Comparison of ENCODE assay signal across 9 cellular contexts in the genomic region with DNA sequence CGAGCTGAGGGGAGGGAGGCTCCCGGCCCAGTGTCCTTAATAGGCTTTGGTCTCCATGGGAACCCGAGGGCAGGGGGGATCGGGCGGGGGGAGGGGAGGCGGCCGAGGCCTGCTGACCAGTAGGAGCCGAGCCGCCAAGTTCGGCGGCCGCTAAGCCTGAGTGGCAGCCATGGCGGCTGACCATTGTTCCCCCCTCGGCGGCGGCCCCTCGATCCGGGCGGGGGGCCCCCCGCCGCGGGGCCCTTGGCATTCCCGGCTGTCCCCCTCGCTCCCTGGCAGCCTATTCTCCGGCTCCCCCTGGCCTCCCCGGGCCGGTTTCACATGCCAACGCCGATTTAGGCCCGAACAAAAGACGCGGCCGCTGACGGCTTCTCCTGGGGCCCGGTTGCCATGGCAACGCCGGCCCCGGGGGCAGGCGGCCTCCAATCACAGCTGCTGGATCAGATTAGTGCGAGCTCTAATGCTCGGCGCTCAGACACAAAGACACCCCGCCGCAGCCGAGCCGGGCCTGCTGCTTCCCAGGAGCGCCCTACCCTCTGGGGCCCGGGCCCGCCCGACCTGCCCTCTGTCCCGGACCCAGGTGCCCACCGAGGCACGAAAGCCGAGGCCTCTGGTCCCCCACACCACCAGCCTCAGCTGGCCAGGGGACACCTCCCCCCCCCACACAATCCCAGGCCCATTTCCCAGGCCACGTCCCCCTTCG. TPM values are rescaled to one million over a fixed set of nuclear protein-coding genes. Genes with fewer than 3 reads are reported as not detected.
DNase-seq lines count a peak whose midpoint lies in the region; TF ChIP-seq lines count a peak whose summit lies in the region.
"Had no signal": no experiment of that assay in that cellular context is flagged by ENCODE, and none has a peak within 500 bp of the region (broad histone marks: within the 10 kb centered on the region; RNA-seq: fewer than 3 reads in every experiment).

No MANE protein-coding gene starts in this region.

- H2AFZ ChIP-seq in fibroblast of lung (ENCODE audit: low read length) = peak overlapping the region; percentile 49

- H3K4me1 ChIP-seq in breast epithelium (no peaks in the 10 kb centered on the region), fibroblast of lung (ENCODE audit: control insufficient read depth, extremely low read depth, insufficient read depth, low read length) (no peaks in the 10 kb centered on the region)

- peak overlapping the region; percentile 36 to 63 (median 40) for H3K4me3 ChIP-seq in breast epithelium
- H3K4me3 ChIP-seq in fibroblast of lung (replicated peaks in 1 of 4; ENCODE audit: control extremely low read depth in 1 of 4, insufficient read depth in 1 of 4, low read depth in 3 of 4, low read length in 4 of 4) = peak overlapping the region in 3 of 4 experiments; percentile 10 to 44 (median 16)

- H3K36me3 Mint-ChIP-seq in MCF 10A (ENCODE audit: insufficient read depth, unreplicated experiment) = no peaks in the 10 kb centered on the region
- peaks cover 62% of the 10 kb centered on the region for H3K36me3 Mint-ChIP-seq in nephron progenitor cell (ENCODE audit: low read depth)

- H3K27me3 Mint-ChIP-seq in MCF 10A (ENCODE audit: insufficient read depth, unreplicated experiment) = peaks cover 8% of the 10 kb centered on the region
- no peaks in the 10 kb centered on the region for H3K27me3 Mint-ChIP-seq in nephron progenitor cell (ENCODE audit: low read depth, poor library complexity)

- H3K27me3 ChIP-seq in breast epithelium (no peaks in the 10 kb centered on the region), fibroblast of lung (ENCODE audit: control insufficient read depth, insufficient read depth, low read length) (peaks cover 7% of the 10 kb centered on the region)

- intact Hi-C loops in breast epithelium (cut with DNase I; ENCODE audit: low total_unique reads) (no loop called here), MCF 10A (cut with micrococcal nuclease) (no loop called here)

- no peaks in the 10 kb centered on the region for H4K20me1 ChIP-seq in fibroblast of lung (ENCODE audit: control insufficient read depth, extremely low read depth, insufficient read depth, low read length)

- TF ChIP-seq CTCF in breast epithelium (IDR thresholded peaks at IDR 0.05) (no peak), MCF 10A (IDR thresholded peaks at IDR 0.05; ENCODE audit: unreplicated experiment) (no peak), fibroblast of lung (conservative IDR thresholded peaks at IDR 0.05 in 1 of 2, IDR thresholded peaks at IDR 0.05 in 1 of 2; ENCODE audit: low read depth in 1 of 2, low read length in 2 of 2) (no peak), nephron progenitor cell (IDR thresholded peaks at IDR 0.05) (no peak)

- CTCF ChIA-PET in MCF 10A (lab: Yijun Ruan, JAX) = interaction anchor here (0.6 to 0.8 kb wide), 3 partner anchors 64 to 142 kb away, joined by 3 to 4 read pairs (median 3); no protein-coding TSS in a partner anchor

- H3K9me3 Mint-ChIP-seq in MCF 10A (ENCODE audit: unreplicated experiment) (no peaks in the 10 kb centered on the region), nephron progenitor cell (no peaks in the 10 kb centered on the region)
- H3K9me3 Mint-ChIP-seq: T-helper 1 cell treated with Interleukin-12 subunit alpha and Interleukin-12 subunit beta and Interleukin-4 antibody, amounts not matched to agents 30 μg/mL and 1 μg/mL, for 36 hours had no signal

- no peak overlapping the region for H3K4me3 Mint-ChIP-seq in MCF 10A (ENCODE audit: unreplicated experiment)
- H3K4me3 Mint-ChIP-seq in nephron progenitor cell = peak overlapping the region; percentile 75
- H3K4me3 Mint-ChIP-seq: T-helper 1 cell treated with Interleukin-12 subunit alpha and Interleukin-12 subunit beta and Interleukin-4 antibody, amounts not matched to agents 30 μg/mL and 1 μg/mL, for 36 hours had no signal

- H3K4me1 Mint-ChIP-seq in MCF 10A (ENCODE audit: insufficient read depth, unreplicated experiment) (no peaks in the 10 kb centered on the region), nephron progenitor cell (peaks cover 93% of the 10 kb centered on the region)

- H3K36me3 ChIP-seq in breast epithelium (no peaks in the 10 kb centered on the region), fibroblast of lung (ENCODE audit: control insufficient read depth, insufficient read depth, low read length) (no peaks in the 10 kb centered on the region)

- BruUV-seq in MCF 10A (replicated peaks; lab: Mats Ljungman, UMichigan) = no TSS peak

- H3K27ac ChIP-seq in breast epithelium = no peak overlapping the region
- H3K27ac ChIP-seq in fibroblast of lung (ENCODE audit: insufficient read depth, low read length) = no peak overlapping the region

- DNase-seq in breast epithelium (ENCODE audit: low spot score in 2 of 2) = no peak
- DNase-seq in MCF 10A (ENCODE audit: unreplicated experiment) = no peak
- peak; percentile 41 for DNase-seq in SHP77 treated with DMSO at 0.1 percent for 48 hours (lab: John Stamatoyannopoulos, UW)
- DNase-seq in fibroblast of lung (ENCODE audit: low read depth in 2 of 2) = peak; percentile 74 to 85
- DNase-seq in nephron progenitor cell = peak; percentile 86
- no peak for DNase-seq in 8988T
- no peak for DNase-seq in MV-4-11 (lab: John Stamatoyannopoulos, UW)
- no peak for DNase-seq in T1000 (lab: John Stamatoyannopoulos, UW)

- H3K79me2 ChIP-seq in fibroblast of lung (ENCODE audit: control insufficient read depth, insufficient read depth, low read length) = no peaks in the 10 kb centered on the region

- peak overlapping the region; percentile 59 for H3K9ac ChIP-seq in fibroblast of lung (ENCODE audit: insufficient read depth, low read length)

- H3K27ac Mint-ChIP-seq in MCF 10A (ENCODE audit: low read depth, unreplicated experiment) (no peak overlapping the region), nephron progenitor cell (peak overlapping the region; percentile 99)
- H3K27ac Mint-ChIP-seq: T-helper 1 cell treated with Interleukin-12 subunit alpha and Interleukin-12 subunit beta and Interleukin-4 antibody, amounts not matched to agents 30 μg/mL and 1 μg/mL, for 36 hours had no signal

- no peak for TF ChIP-seq POLR2A in breast epithelium (IDR thresholded peaks at IDR 0.05)

- peak overlapping the region; percentile 51 for H3K4me2 ChIP-seq in fibroblast of lung (ENCODE audit: extremely low read depth, insufficient read depth, low read length)

- H3K9me3 ChIP-seq in breast epithelium (no peaks in the 10 kb centered on the region), fibroblast of lung (ENCODE audit: control insufficient read depth, insufficient read depth, low read depth, low read length) (no peaks in the 10 kb centered on the region)

- POLR2A ChIA-PET in MCF 10A (lab: Yijun Ruan, JAX) = no interaction called here

RNA-seq across cellular contexts. Expression of a gene that starts 7.3 kb away (rescaled TPM):
- total RNA-seq in breast epithelium = 1 to 10 TPM in 1 of 3 donors, under 1 TPM in 1, not detected in 1; 0.59 to 2.0 TPM
- not detected in 2 replicates for total RNA-seq in MCF 10A (2022)
- total RNA-seq in fibroblast of lung = under 0.01 TPM in 1 of 2 replicates, not detected in the other
- not detected in 2 replicates for polyA plus RNA-seq in fibroblast of lung
- polyA plus RNA-seq in fibroblast of lung (2012) = 0.06 TPM in 1 of 2 replicates, not detected in the other
- polyA minus RNA-seq in fibroblast of lung (ENCODE audit: low replicate concordance) = 0.11 and 0.16 TPM in 2 replicates

RNA-seq across cellular contexts. Expression of a gene that starts 34.1 kb away (rescaled TPM):
- total RNA-seq in breast epithelium (not detected), MCF 10A (2022) (not detected in 2 replicates), fibroblast of lung (0.51 TPM in 1 of 2 replicates, not detected in the other)
- polyA plus RNA-seq in fibroblast of lung = 0.20 TPM in 1 of 2 replicates, not detected in the other
- 0.28 TPM in 1 of 2 replicates, not detected in the other for polyA plus RNA-seq in fibroblast of lung (2012)
- polyA minus RNA-seq in fibroblast of lung (ENCODE audit: low replicate concordance) = not detected in 2 replicates

RNA-seq across cellular contexts. Expression of a gene that starts 59.5 kb away (rescaled TPM):
- total RNA-seq in breast epithelium = 1 to 10 TPM in 2 of 3 donors, under 1 TPM in 1; 0.98 to 3.1 (median 1.6) TPM
- 0.61 TPM in 1 of 2 replicates, not detected in the other for total RNA-seq in MCF 10A (2022)
- 2.3 and 2.5 TPM in 2 replicates for total RNA-seq in fibroblast of lung
- 0.53 and 1.2 TPM in 2 replicates for polyA plus RNA-seq in fibroblast of lung
- polyA plus RNA-seq in fibroblast of lung (2012) = 0.70 and 1.2 TPM in 2 replicates
- polyA minus RNA-seq in fibroblast of lung (ENCODE audit: low replicate concordance) = not detected in 2 replicates

Comparison
In these comparisons a context has a peak if more than half of its experiments do, and no peak if none do; other contexts are left out.
1. DNase-seq: peak in SHP77 treated with DMSO at 0.1 percent for 48 hours (single experiment), fibroblast of lung (2 of 2) and nephron progenitor cell (single experiment); none in breast epithelium (0 of 2), MCF 10A (single experiment), 8988T (single experiment), MV-4-11 (single experiment) and T1000 (single experiment).